In genomic region chr11:130194241-130195023, GRCh38 we compare ENCODE assay signal across 16 cellular contexts. TPM values are rescaled to one million over a fixed set of nuclear protein-coding genes. Genes with fewer than 3 reads are reported as not detected.
DNase-seq lines count a peak whose midpoint lies in the region; ATAC-seq and TF ChIP-seq lines count a peak whose summit lies in the region.
"Had no signal": no experiment of that assay in that cellular context is flagged by ENCODE, and none has a peak within 500 bp of the region (broad histone marks: within the 10 kb centered on the region; RNA-seq: fewer than 3 reads in every experiment).

No MANE protein-coding gene starts in this region.

- H3K36me3 ChIP-seq in HEK293 (ENCODE audit: control insufficient read depth in 2 of 2, insufficient read depth in 1 of 2, low read length in 2 of 2) (no peaks in the 10 kb centered on the region), PC-9 (ENCODE audit: low read depth) (peaks cover 3% of the 10 kb centered on the region; the same call in 1 of the 2 replicates), neuronal stem cell (replicated peaks in 1 of 2; ENCODE audit: control insufficient read depth in 2 of 2, insufficient read depth in 2 of 2, low read length in 2 of 2) (no peaks in the 10 kb centered on the region)
- H3K36me3 ChIP-seq: BLaER1 treated with 17β-estradiol and CSF1 and Interleukin-3, amounts not matched to agents 10 nM and 100 nM; HAP-1 had no signal

- no peak for TF ChIP-seq CTCF in HEK293 (tag by site-specific recombination; IDR thresholded peaks at IDR 0.05)
- TF ChIP-seq CTCF in PC-9 (conservative IDR thresholded peaks at IDR 0.05), result no peak
- TF ChIP-seq CTCF in Calu3 (IDR thresholded peaks at IDR 0.05; ENCODE audit: unreplicated experiment), result no peak

- CTCF ChIA-PET in HEK293 (lab: Yijun Ruan, JAX) (interaction anchor here (0.6 kb wide), 1 partner anchor 36 kb away, joined by 5 read pairs; no protein-coding TSS in a partner anchor), PC-9 (lab: Charles Lee) (no interaction called here), Calu3 (lab: Charles Lee) (no interaction called here)

- H3K9me3 ChIP-seq in HEK293 (ENCODE audit: control insufficient read depth, insufficient read depth, low read depth, low read length) (no peaks in the 10 kb centered on the region), PC-9 (ENCODE audit: insufficient read depth, low read depth) (no peaks in the 10 kb centered on the region), neuronal stem cell (replicated peaks in 1 of 2; ENCODE audit: control insufficient read depth in 2 of 2, insufficient read depth in 1 of 2, low read depth in 1 of 2, low read length in 2 of 2) (peaks cover 0 to 1% of the 10 kb centered on the region in 2 donors)
- H3K9me3 ChIP-seq: BLaER1 treated with 17β-estradiol and CSF1 and Interleukin-3, amounts not matched to agents 10 nM and 100 nM; HAP-1 had no signal

- H3K4me2 ChIP-seq in PC-9 (no peak overlapping the region), neuronal stem cell (ENCODE audit: insufficient read depth, low read length, poor library complexity, severe bottlenecking) (no peak overlapping the region)
- H3K4me2 ChIP-seq: BLaER1 treated with 17β-estradiol and CSF1 and Interleukin-3, amounts not matched to agents 10 nM and 100 nM had no signal

- H3K27ac Mint-ChIP-seq in Calu3 (ENCODE audit: unreplicated experiment), result no peak overlapping the region
- H3K27ac Mint-ChIP-seq: B cell; CD4-positive, CD25-positive, alpha-beta regulatory T cell had no signal

- POLR2A ChIA-PET in HEK293 (lab: Yijun Ruan, JAX), result no interaction called here
- POLR2A ChIA-PET in PC-9 (lab: Charles Lee; ENCODE audit: unreplicated experiment), result no interaction called here

- H3K4ac ChIP-seq in neuronal stem cell (ENCODE audit: low read length), result no peak overlapping the region

- BruUV-seq in PC-9 (replicated peaks; lab: Mats Ljungman, UMichigan), result TSS peak; percentile 15
- no TSS peak for BruUV-seq in Calu3 (replicated peaks; lab: Mats Ljungman, UMichigan)

- H4K91ac ChIP-seq in neuronal stem cell (ENCODE audit: low read depth, low read length, poor library complexity), result no peak overlapping the region

- no peaks in the 10 kb centered on the region for H3F3A ChIP-seq in PC-9 (ENCODE audit: insufficient read depth, low read depth)

- H2AK5ac ChIP-seq in neuronal stem cell (ENCODE audit: low read depth, low read length), result peak overlapping the region; percentile 43

- no peaks in the 10 kb centered on the region for H3K4me1 Mint-ChIP-seq in Calu3 (ENCODE audit: low read depth, unreplicated experiment)
- H3K4me1 Mint-ChIP-seq: CD4-positive, CD25-positive, alpha-beta regulatory T cell had no signal

- intact Hi-C loops in PC-9 (cut with micrococcal nuclease; ENCODE audit: unreplicated experiment) (no loop called here), Calu3 (cut with micrococcal nuclease; ENCODE audit: unreplicated experiment) (no loop called here)

- ATAC-seq in left lobe of liver, result peak; percentile 4

- no peak overlapping the region for H2BK15ac ChIP-seq in neuronal stem cell (ENCODE audit: low read length)

- H4K20me1 ChIP-seq in PC-9 (ENCODE audit: insufficient read depth), result no peaks in the 10 kb centered on the region; the same call in 1 of the 2 replicates
- H4K20me1 ChIP-seq: BLaER1 treated with 17β-estradiol and CSF1 and Interleukin-3, amounts not matched to agents 10 nM and 100 nM had no signal

- DNase-seq in PC-9 (no peak), left lobe of liver (ENCODE audit: low spot score) (no peak), neuronal stem cell (ENCODE audit: low spot score) (no peak), NCI-H2107 (lab: John Stamatoyannopoulos, UW) (no peak), Calu3 (no peak), SIG-M5 (lab: John Stamatoyannopoulos, UW) (no peak)
- DNase-seq: CD4-positive, CD25-positive, alpha-beta regulatory T cell; CD8-positive, alpha-beta memory T cell; COR-L47; GM23248 had no signal

- H3K36me3 Mint-ChIP-seq in Calu3 (ENCODE audit: insufficient read depth, unreplicated experiment), result peaks cover 23% of the 10 kb centered on the region
- H3K36me3 Mint-ChIP-seq: CD4-positive, CD25-positive, alpha-beta regulatory T cell; CD8-positive, alpha-beta memory T cell had no signal

- WGBS in neuronal stem cell (ENCODE audit: extremely low coverage in 2 of 2, insufficient read length in 2 of 2, insufficient replicate concordance in 1 of 2), 2 donors, result no CpG with 5 or more reads among the region's 21 CpGs

- H3K79me1 ChIP-seq in neuronal stem cell (ENCODE audit: low read depth, low read length), result no peaks in the 10 kb centered on the region

- no peak overlapping the region for H3K4me3 ChIP-seq in HEK293 (ENCODE audit: low read depth, low read length)
- H3K4me3 ChIP-seq in PC-9, result no peak overlapping the region
- H3K4me3 ChIP-seq in neuronal stem cell (ENCODE audit: low read length in 2 of 2), result peak overlapping the region in 1 of 2 donors; percentile 68
- H3K4me3 ChIP-seq: BLaER1 treated with 17β-estradiol and CSF1 and Interleukin-3, amounts not matched to agents 10 nM and 100 nM; GM23248; HAP-1 had no signal

- H2BK5ac ChIP-seq in neuronal stem cell (ENCODE audit: low read length), result no peak overlapping the region

- H2BK12ac ChIP-seq in neuronal stem cell (ENCODE audit: low read length), result no peak overlapping the region

- no peak overlapping the region for H4K8ac ChIP-seq in neuronal stem cell (ENCODE audit: low read depth, low read length)

- no peak overlapping the region for H3K4me3 Mint-ChIP-seq in Calu3 (ENCODE audit: low read depth, unreplicated experiment)
- H3K4me3 Mint-ChIP-seq: B cell; CD4-positive, CD25-positive, alpha-beta regulatory T cell; CD8-positive, alpha-beta memory T cell had no signal

- H3K9me2 ChIP-seq in PC-9 (ENCODE audit: insufficient read depth), result no peaks in the 10 kb centered on the region

- no peaks in the 10 kb centered on the region for H3K27me3 Mint-ChIP-seq in Calu3 (ENCODE audit: unreplicated experiment)
- H3K27me3 Mint-ChIP-seq: B cell; CD4-positive, CD25-positive, alpha-beta regulatory T cell; CD8-positive, alpha-beta memory T cell had no signal

- no peaks in the 10 kb centered on the region for H3K4me1 ChIP-seq in HEK293 (ENCODE audit: control insufficient read depth, insufficient read depth, low read length)
- H3K4me1 ChIP-seq in PC-9 (replicated peaks; ENCODE audit: insufficient read depth), result no peaks in the 10 kb centered on the region
- peaks cover 0 to 4% of the 10 kb centered on the region in 2 donors for H3K4me1 ChIP-seq in neuronal stem cell (ENCODE audit: control insufficient read depth in 2 of 2, insufficient read depth in 1 of 2, low read depth in 1 of 2, low read length in 2 of 2)
- H3K4me1 ChIP-seq: HAP-1 had no signal

- H2AFZ ChIP-seq in PC-9 (no peak overlapping the region), neuronal stem cell (ENCODE audit: low read length) (no peak overlapping the region)
- H2AFZ ChIP-seq: GM23248 had no signal

- H3K23ac ChIP-seq in neuronal stem cell (ENCODE audit: low read depth, low read length, poor library complexity), result peak overlapping the region; percentile 49

- peak overlapping the region; percentile 76 for H3K18ac ChIP-seq in neuronal stem cell (ENCODE audit: low read length)

- H3K79me2 ChIP-seq in PC-9 (ENCODE audit: low read depth), result no peaks in the 10 kb centered on the region

- peak overlapping the region; percentile 31 for H3K14ac ChIP-seq in neuronal stem cell (ENCODE audit: low read length)

- no peaks in the 10 kb centered on the region for H3K9me3 Mint-ChIP-seq in Calu3 (ENCODE audit: low read depth, unreplicated experiment)
- H3K9me3 Mint-ChIP-seq: CD4-positive, CD25-positive, alpha-beta regulatory T cell; CD8-positive, alpha-beta memory T cell had no signal

- no peak overlapping the region for H2BK120ac ChIP-seq in neuronal stem cell (ENCODE audit: low read depth, low read length)

- no peak overlapping the region for H3K9ac ChIP-seq in neuronal stem cell (ENCODE audit: low read depth, low read length, poor library complexity)
- H3K9ac ChIP-seq: BLaER1 treated with 17β-estradiol and CSF1 and Interleukin-3, amounts not matched to agents 10 nM and 100 nM; GM23248 had no signal

- H3K27me3 ChIP-seq in PC-9 (ENCODE audit: insufficient read depth, low read depth) (no peaks in the 10 kb centered on the region), neuronal stem cell (ENCODE audit: control insufficient read depth in 3 of 3, insufficient read depth in 3 of 3, low read depth in 1 of 3, low read length in 3 of 3) (peaks cover 0 to 3% (median 0%) of the 10 kb centered on the region in 3 experiments)
- H3K27me3 ChIP-seq: BLaER1 treated with 17β-estradiol and CSF1 and Interleukin-3, amounts not matched to agents 10 nM and 100 nM had no signal

- H3K27ac ChIP-seq in HEK293 (ENCODE audit: extremely low read depth, low read depth, low read length), result no peak overlapping the region
- no peak overlapping the region for H3K27ac ChIP-seq in PC-9
- H3K27ac ChIP-seq in neuronal stem cell (replicated peaks; ENCODE audit: low read length), result no peak overlapping the region
- H3K27ac ChIP-seq: BLaER1 treated with 17β-estradiol and CSF1 and Interleukin-3, amounts not matched to agents 10 nM and 100 nM; GM23248; HL-60 had no signal

TF ChIP-seq in HEK293, 187 proteins besides CTCF, POLR2A, EP300 and RAD21 (continues in another document):
- TF ChIP-seq ZBTB44 (tag by site-specific recombination; IDR thresholded peaks at IDR 0.05) (no peak), ZNF529 (tag by site-specific recombination; IDR thresholded peaks at IDR 0.05; ENCODE audit: insufficient replicate concordance) (no peak), SCRT2 (tag by site-specific recombination; IDR thresholded peaks at IDR 0.05) (no peak), ZNF19 (tag by site-specific recombination; IDR thresholded peaks at IDR 0.05; ENCODE audit: low read depth) (no peak), ZNF701 (tag by site-specific recombination; IDR thresholded peaks at IDR 0.05) (no peak), SP3 (tag by site-specific recombination; IDR thresholded peaks at IDR 0.05) (no peak)

RNA-seq across cellular contexts. Expression of gene ST14, which starts 34.9 kb away (rescaled TPM):
- total RNA-seq in PC-9 (2021) (139 and 141 TPM in 2 replicates), left lobe of liver (3.7 TPM), Calu3 (2022) (153 and 174 TPM in 2 replicates)
- polyA plus RNA-seq in neuronal stem cell (2013, experiment 1 of 2), result 0.73 TPM
- polyA plus RNA-seq in neuronal stem cell (2013, experiment 2 of 2), result 0.58 TPM
- total RNA-seq: A172; CD4-positive, CD25-positive, alpha-beta regulatory T cell; GM23248 had no signal
- polyA plus RNA-seq: CD8-positive, alpha-beta memory T cell; GM23248 had no signal

Comparison
In these comparisons a context has a peak if more than half of its experiments do, and no peak if none do; other contexts are left out.
1. RNA of gene ST14, which starts 34.9 kb away (total RNA-seq): 153 to 174 TPM in Calu3 and 139 to 141 TPM in PC-9; 3.7 TPM in left lobe of liver (single experiment); every median in the first group is over 10 times any median in the second.